In genomic region chr11:47225552-47226137, GRCh38 we compare ENCODE assay signal across 11 cellular contexts.
DNase-seq lines count a peak whose midpoint lies in the region; ATAC-seq lines count a peak whose summit lies in the region.
"Had no signal": no experiment of that assay in that cellular context is flagged by ENCODE, and none has a peak within 500 bp of the region (broad histone marks: within the 10 kb centered on the region; RNA-seq: fewer than 3 reads in every experiment).

No MANE protein-coding gene starts in this region.

- peak; percentile 77 for DNase-seq in fibroblast of peridontal ligament (ENCODE audit: extremely low read depth)
- no peak for DNase-seq in AG08395 (ENCODE audit: low spot score)
- DNase-seq in NCI-H226, result no peak
- DNase-seq in NCI-H2029 treated with DMSO at 0.1 percent for 48 hours (lab: John Stamatoyannopoulos, UW), result no peak
- DNase-seq in NOMO-1 (lab: John Stamatoyannopoulos, UW; ENCODE audit: unreplicated experiment in 2 of 2), result no peak
- DNase-seq: amygdala, right lobe of liver, upper lobe of left lung had no signal

- ATAC-seq in GM18861 (IDR thresholded peaks at IDR 0.05; ENCODE audit: unreplicated experiment) (peak; percentile 82), GM21576 (IDR thresholded peaks at IDR 0.05; ENCODE audit: unreplicated experiment) (peak; percentile 91), HG03521 (IDR thresholded peaks at IDR 0.05; ENCODE audit: unreplicated experiment) (peak; percentile 54)
